In the genomic region with DNA sequence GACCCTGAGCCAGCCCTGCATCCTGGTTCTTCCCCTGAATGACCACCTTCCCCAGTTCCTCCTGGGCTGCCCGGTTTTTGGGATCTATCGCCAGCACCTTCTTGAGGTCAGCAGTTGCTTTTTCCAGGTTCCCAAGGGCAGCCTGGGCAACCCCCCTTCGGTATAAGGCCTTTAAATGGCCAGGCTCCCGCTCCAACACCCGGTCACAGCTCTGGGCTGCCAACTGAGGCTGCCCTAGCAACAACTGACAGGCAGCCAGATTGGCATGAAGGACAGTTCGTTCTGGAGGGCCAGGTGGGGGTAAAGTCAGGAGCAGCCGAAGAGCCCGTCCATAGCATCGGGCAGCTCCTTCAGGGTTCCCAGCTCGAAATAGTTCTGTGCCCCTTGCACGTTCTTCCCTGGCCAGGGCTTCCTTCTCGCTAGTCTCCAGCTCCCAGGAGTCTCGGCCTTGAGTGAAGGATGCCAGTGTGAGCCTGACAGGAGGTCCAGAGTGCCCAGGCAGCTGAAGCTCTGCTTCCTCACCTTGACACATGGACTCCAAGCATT, we compare ENCODE assay signal across 8 cellular contexts. TPM values are rescaled to one million over a fixed set of nuclear protein-coding genes. Genes with fewer than 3 reads are reported as not detected.
DNase-seq lines count a peak whose midpoint lies in the region; ATAC-seq and TF ChIP-seq lines count a peak whose summit lies in the region.

No MANE protein-coding gene starts in this region.

- peaks cover 6% of the 10 kb centered on the region for H3K27me3 Mint-ChIP-seq in dendritic cell treated with granulocyte-macrophage colony-stimulating factor and Interleukin-4, amounts not matched to agents 40 ng/mL and 50 ng/mL, for 4 days
- H3K27me3 Mint-ChIP-seq in naive thymus-derived CD8-positive, alpha-beta T cell = peaks cover 0 to under 1% (median 0%) of the 10 kb centered on the region in 5 donors

- H3K27ac Mint-ChIP-seq in dendritic cell treated with granulocyte-macrophage colony-stimulating factor and Interleukin-4, amounts not matched to agents 40 ng/mL and 50 ng/mL, for 4 days = peak overlapping the region; percentile 98
- peak overlapping the region; percentile 90 to 99 (median 97) for H3K27ac Mint-ChIP-seq in naive thymus-derived CD8-positive, alpha-beta T cell

- no peaks in the 10 kb centered on the region for H3K9me2 ChIP-seq in Loucy (replicated peaks; ENCODE audit: low read depth, low read length)

- intact Hi-C loops in dendritic cell treated with granulocyte-macrophage colony-stimulating factor and Interleukin-4, amounts not matched to agents 40 ng/mL and 50 ng/mL, for 4 days (cut with micrococcal nuclease) = loop anchor here (5.0 kb wide), 1 partner anchor 48 kb away; the partner anchor contains the start of genes AGPAT1 and RNF5

- peaks cover 44% of the 10 kb centered on the region for H3K36me3 Mint-ChIP-seq in dendritic cell treated with granulocyte-macrophage colony-stimulating factor and Interleukin-4, amounts not matched to agents 40 ng/mL and 50 ng/mL, for 4 days (ENCODE audit: low read depth)
- peaks cover 5 to 24% (median 10%) of the 10 kb centered on the region in 3 donors for H3K36me3 Mint-ChIP-seq in naive thymus-derived CD8-positive, alpha-beta T cell

- no peaks in the 10 kb centered on the region for H3K27me3 ChIP-seq in AG04450 (ENCODE audit: control insufficient read depth, insufficient read depth, low read length)
- no peaks in the 10 kb centered on the region for H3K27me3 ChIP-seq in Loucy (ENCODE audit: insufficient read depth, low read length, poor library complexity, severe bottlenecking)

- H3K27ac ChIP-seq in AG04450 (ENCODE audit: low read depth, low read length) = peak overlapping the region; percentile 39

- DNase-seq in AG04450 (ENCODE audit: low read depth, low spot score) = no peak
- DNase-seq in naive thymus-derived CD8-positive, alpha-beta T cell = peak in 1 of 10 donors; percentile 37
- no peak for DNase-seq in HuH-7 (ENCODE audit: low spot score)
- DNase-seq in stimulated activated CD4-positive, alpha-beta T cell treated with anti-CD3 and anti-CD28 coated beads, Interleukin-4, amount 100 ng/mL, for 4 hours = no peak
- DNase-seq in pons (ENCODE audit: low spot score) = no peak

- peak overlapping the region; percentile 75 for H3K9ac ChIP-seq in Loucy (ENCODE audit: low read depth, low read length, poor library complexity, severe bottlenecking)

- peaks cover 2% of the 10 kb centered on the region; the same call in 1 of the 2 replicates for H3K36me3 ChIP-seq in Loucy (ENCODE audit: insufficient read depth, low read length)

- peak overlapping the region; percentile 98 for H3K4me3 Mint-ChIP-seq in dendritic cell treated with granulocyte-macrophage colony-stimulating factor and Interleukin-4, amounts not matched to agents 40 ng/mL and 50 ng/mL, for 4 days
- peak overlapping the region in 9 of 10 donors; percentile 96 to 100 (median 98) for H3K4me3 Mint-ChIP-seq in naive thymus-derived CD8-positive, alpha-beta T cell

- H3K9me3 Mint-ChIP-seq in dendritic cell treated with granulocyte-macrophage colony-stimulating factor and Interleukin-4, amounts not matched to agents 40 ng/mL and 50 ng/mL, for 4 days = no peaks in the 10 kb centered on the region
- no peaks in the 10 kb centered on the region for H3K9me3 Mint-ChIP-seq in naive thymus-derived CD8-positive, alpha-beta T cell

- POLR2A ChIA-PET in AG04450 (lab: Yijun Ruan, JAX) = interaction anchor here (0.6 to 2.8 kb wide), 5 partner anchors 7 to 843 kb away, joined by 3 to 13 read pairs (median 5); no protein-coding TSS in a partner anchor
- POLR2A ChIA-PET in naive thymus-derived CD8-positive, alpha-beta T cell (lab: Charles Lee) = interaction anchor here (0.6 to 6.7 kb wide), 14 partner anchors 10 to 880 kb away, joined by 3 to 116 read pairs (median 6); partner anchors contain the start of genes AGPAT1, CSNK2B, DDX39B and GPANK1

- H2AFZ ChIP-seq in Loucy (ENCODE audit: low read length) = no peak overlapping the region

- H3K4me2 ChIP-seq in Loucy (ENCODE audit: low read depth, low read length, poor library complexity, severe bottlenecking) = peak overlapping the region; percentile 87

- CTCF ChIA-PET in AG04450 (lab: Charles Lee) = interaction anchor here (0.6 to 4.6 kb wide), 4 partner anchors 10 to 67 kb away, joined by 3 to 44 read pairs (median 11); no protein-coding TSS in a partner anchor

- H3K4me3 ChIP-seq in AG04450 (ENCODE audit: low read depth, low read length) (peak overlapping the region; percentile 77; the same call in 1 of the 2 replicates), Loucy (ENCODE audit: low read length, poor library complexity, severe bottlenecking) (peak overlapping the region; percentile 81)

- H3K79me2 ChIP-seq in Loucy (ENCODE audit: insufficient read depth, low read length) = peaks cover 38% of the 10 kb centered on the region

- peaks cover 46% of the 10 kb centered on the region for H3K4me1 Mint-ChIP-seq in dendritic cell treated with granulocyte-macrophage colony-stimulating factor and Interleukin-4, amounts not matched to agents 40 ng/mL and 50 ng/mL, for 4 days (ENCODE audit: low read depth)
- peaks cover 26 to 55% (median 54%) of the 10 kb centered on the region in 4 donors for H3K4me1 Mint-ChIP-seq in naive thymus-derived CD8-positive, alpha-beta T cell

- H3K4me1 ChIP-seq in Loucy (ENCODE audit: insufficient read depth, low read length, poor library complexity, severe bottlenecking) = peaks cover 25% of the 10 kb centered on the region

- H3K9me3 ChIP-seq in AG04450 (ENCODE audit: control insufficient read depth, insufficient read depth, low read length) = peaks cover 3% of the 10 kb centered on the region; the same call in 1 of the 2 replicates
- no peaks in the 10 kb centered on the region for H3K9me3 ChIP-seq in Loucy (ENCODE audit: insufficient read depth, low read depth, low read length)

- peaks cover 17% of the 10 kb centered on the region for H4K20me1 ChIP-seq in Loucy (ENCODE audit: insufficient read depth, low read length, poor library complexity, severe bottlenecking)

- ATAC-seq in naive thymus-derived CD8-positive, alpha-beta T cell = no peak
- no peak for ATAC-seq in GM18858 (IDR thresholded peaks at IDR 0.05; ENCODE audit: unreplicated experiment)

- TF ChIP-seq CTCF in AG04450 (IDR thresholded peaks at IDR 0.05; ENCODE audit: low read depth, low read length) (no peak), Loucy (conservative IDR thresholded peaks at IDR 0.05; ENCODE audit: low read length) (no peak)

- H3F3A ChIP-seq in Loucy (ENCODE audit: low read depth) = no peaks in the 10 kb centered on the region

RNA-seq across cellular contexts. Expression of gene ATF6B, which starts 0.8 kb away (rescaled TPM):
- polyA plus RNA-seq in AG04450 (2011; rRNA removed) = 39.2 and 60.0 TPM in 2 replicates
- 43.7 and 58.2 TPM in 2 replicates for polyA minus RNA-seq in AG04450 (2011; rRNA and poly(A)+ RNA removed)
- total RNA-seq in naive thymus-derived CD8-positive, alpha-beta T cell = 100 to 1,000 TPM; 140 to 141 TPM
- polyA plus RNA-seq in naive thymus-derived CD8-positive, alpha-beta T cell = 10 to 100 TPM; 17.5 to 25.7 (median 21.4) TPM

RNA-seq across cellular contexts. Expression of gene FKBPL, which starts 1.3 kb away (rescaled TPM):
- polyA plus RNA-seq in AG04450 (2011; rRNA removed) = 3.1 and 3.8 TPM in 2 replicates
- 3.0 and 3.6 TPM in 2 replicates for polyA minus RNA-seq in AG04450 (2011; rRNA and poly(A)+ RNA removed)
- total RNA-seq in naive thymus-derived CD8-positive, alpha-beta T cell = 1 to 10 TPM; 1.8 to 2.1 TPM
- 1 to 10 TPM in 1 of 3 donors, under 1 TPM in 2; 0.37 to 2.5 (median 0.51) TPM for polyA plus RNA-seq in naive thymus-derived CD8-positive, alpha-beta T cell

RNA-seq across cellular contexts. Expression of gene TNXB, which starts 19.7 kb away (rescaled TPM):
- 0.25 and 0.35 TPM in 2 replicates for polyA plus RNA-seq in AG04450 (2011; rRNA removed)
- 0.14 and 1.7 TPM in 2 replicates for polyA minus RNA-seq in AG04450 (2011; rRNA and poly(A)+ RNA removed)
- 10 to 100 TPM; 14.5 to 17.8 TPM for total RNA-seq in naive thymus-derived CD8-positive, alpha-beta T cell
- under 1 TPM in 1 of 3 donors, not detected in 2; 0.13 TPM for polyA plus RNA-seq in naive thymus-derived CD8-positive, alpha-beta T cell

RNA-seq across cellular contexts. Expression of gene PRRT1, which starts 22.9 kb away (rescaled TPM):
- polyA plus RNA-seq in AG04450 (2011; rRNA removed) = 0.27 and 0.47 TPM in 2 replicates
- polyA minus RNA-seq in AG04450 (2011; rRNA and poly(A)+ RNA removed) = 0.13 TPM in 1 of 2 replicates, not detected in the other
- 1 to 10 TPM; 5.5 to 5.6 TPM for total RNA-seq in naive thymus-derived CD8-positive, alpha-beta T cell
- polyA plus RNA-seq in naive thymus-derived CD8-positive, alpha-beta T cell = 1 to 10 TPM; 1.2 to 3.6 (median 2.8) TPM

RNA-seq across cellular contexts. Expression of gene PPT2, which starts 25.1 kb away (rescaled TPM):
- polyA plus RNA-seq in AG04450 (2011; rRNA removed) = 12.6 and 14.1 TPM in 2 replicates
- polyA minus RNA-seq in AG04450 (2011; rRNA and poly(A)+ RNA removed) = 9.4 and 10.3 TPM in 2 replicates
- 10 to 100 TPM; 22.6 to 23.1 TPM for total RNA-seq in naive thymus-derived CD8-positive, alpha-beta T cell
- 10 to 100 TPM; 17.3 to 20.6 (median 18.3) TPM for polyA plus RNA-seq in naive thymus-derived CD8-positive, alpha-beta T cell
